Comparison of ENCODE assay signal across 1 cellular context in genomic region chr2:68951899-68952298, GRCh38.
TF ChIP-seq lines count a peak whose summit lies in the region.

No MANE protein-coding gene starts in this region.

TF ChIP-seq in WTC11, 78 proteins besides CTCF, POLR2A, EP300 and RAD21 (continued from another document):
- TF ChIP-seq AFF4 (CRISPR knock-in tag; IDR thresholded peaks at IDR 0.05; ENCODE audit: borderline replicate concordance) (no peak), IRF1 (CRISPR knock-in tag; IDR thresholded peaks at IDR 0.05) (no peak), FOXP1 (CRISPR knock-in tag; IDR thresholded peaks at IDR 0.05; ENCODE audit: borderline replicate concordance) (no peak), ZBTB43 (CRISPR knock-in tag; IDR thresholded peaks at IDR 0.05) (no peak)
